In the genomic region with DNA sequence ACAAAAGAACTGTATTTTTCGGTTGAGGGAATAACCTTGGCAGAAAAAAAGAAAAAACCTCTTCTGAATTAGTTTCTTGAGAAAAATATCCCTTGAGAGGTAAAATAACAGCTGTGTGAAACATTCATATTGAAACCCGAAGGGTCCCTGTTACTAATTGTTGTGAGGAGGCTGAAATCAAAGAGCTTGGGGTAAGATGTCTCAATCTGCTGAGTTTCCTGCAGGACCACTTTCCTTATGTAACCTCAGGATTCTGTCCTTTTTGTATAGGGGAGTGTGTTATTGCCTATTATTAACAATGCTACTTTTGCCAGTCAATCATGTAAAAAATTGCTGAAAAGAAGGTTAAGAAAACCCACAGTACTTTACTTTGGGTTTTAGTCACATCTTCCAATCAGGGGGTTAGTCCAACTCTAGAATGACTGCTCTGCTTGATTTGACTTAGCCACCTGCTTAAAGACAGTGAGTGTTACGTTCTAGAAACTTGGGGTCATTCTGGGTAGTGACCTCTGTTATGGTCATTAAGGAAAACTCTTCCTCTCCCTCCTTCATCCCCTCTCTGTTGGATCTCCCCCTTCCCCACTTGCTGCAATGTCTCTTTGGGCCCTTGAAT, we compare ENCODE assay signal across 30 cellular contexts.
DNase-seq lines count a peak whose midpoint lies in the region; ATAC-seq and TF ChIP-seq lines count a peak whose summit lies in the region.
"Had no signal": no experiment of that assay in that cellular context is flagged by ENCODE, and none has a peak within 500 bp of the region (broad histone marks: within the 10 kb centered on the region; RNA-seq: fewer than 3 reads in every experiment).

No MANE protein-coding gene starts in this region.

- DNase-seq in NCI-H510A (lab: John Stamatoyannopoulos, UW) (no peak), kidney glomerular epithelial cell (lab: John Stamatoyannopoulos, UW) (no peak)
- no peak for DNase-seq in stimulated activated CD4-positive, alpha-beta T cell treated with anti-CD3 and anti-CD28 coated beads, Interleukin-12 subunit alpha, Interleukin-12 subunit beta, amount 100 ng/mL, for 4 hours
- no peak for DNase-seq in CD8-positive, alpha-beta T cell
- DNase-seq: activated CD4-positive, alpha-beta memory T cell treated with anti-CD3 and anti-CD28 coated beads, Interleukin-2, amount 10 ng/mL, durations not matched to agents 7 days and 5 days; activated CD4-positive, alpha-beta T cell treated with anti-CD3 and anti-CD28 coated beads for 1 hour; activated CD8-positive, alpha-beta memory T cell treated with anti-CD3 and anti-CD28 coated beads, Interleukin-2, amount 50 U/mL, for 4 hours; activated naive CD4-positive, alpha-beta T cell; caudate nucleus; DMS79; effector memory CD4-positive, alpha-beta T cell; GDM1; left lung; NCI-H1436; NCI-H345; NCI-H748 treated with DMSO at 0.1 percent for 48 hours; pancreas; retina; SHP77 treated with DMSO at 0.1 percent for 48 hours; stimulated activated naive CD8-positive, alpha-beta T cell treated with anti-CD3 and anti-CD28 coated beads, Interleukin-15, Interleukin-2, amounts not matched to agents 100 U/mL and 50 U/mL, for 24 hours; testis had no signal

- POLR2A ChIA-PET in CD8-positive, alpha-beta T cell (lab: Charles Lee): no interaction called here

- H3K36me3 ChIP-seq in KMS-11 (ENCODE audit: insufficient read depth): no peaks in the 10 kb centered on the region
- H3K36me3 ChIP-seq in CD8-positive, alpha-beta T cell (ENCODE audit: insufficient read depth, low read length): no peaks in the 10 kb centered on the region
- H3K36me3 ChIP-seq: left lung, pancreas had no signal

- no peak overlapping the region for H3K4me3 Mint-ChIP-seq in CD8-positive, alpha-beta T cell
- H3K4me3 Mint-ChIP-seq: activated CD4-positive, alpha-beta memory T cell treated with anti-CD3 and anti-CD28 coated beads, Interleukin-2, amount 10 ng/mL, durations not matched to agents 7 days and 5 days; CD14-positive monocyte; neural crest cell; T-helper 2 cell treated with Interferon-gamma antibody and Interleukin-4, amounts not matched to agents 5 μg/mL and 100 μg/mL, for 36 hours had no signal

- peak; percentile 59 for ATAC-seq in GM18861 (IDR thresholded peaks at IDR 0.05; ENCODE audit: unreplicated experiment)
- peak; percentile 87 for ATAC-seq in GM19463 (IDR thresholded peaks at IDR 0.05; ENCODE audit: unreplicated experiment)
- ATAC-seq in HG02884 (IDR thresholded peaks at IDR 0.05; ENCODE audit: unreplicated experiment): peak; percentile 95
- no peak for ATAC-seq in CD8-positive, alpha-beta T cell
- ATAC-seq: left lung; pancreas; stimulated activated naive CD8-positive, alpha-beta T cell treated with anti-CD3 and anti-CD28 coated beads, Interleukin-15, Interleukin-2, amounts not matched to agents 100 U/mL and 50 U/mL, for 24 hours had no signal

- H3K9me3 ChIP-seq in CD8-positive, alpha-beta T cell (ENCODE audit: low read length): no peaks in the 10 kb centered on the region
- H3K9me3 ChIP-seq: pancreas, testis had no signal

- H3K9me3 Mint-ChIP-seq in CD8-positive, alpha-beta T cell: no peaks in the 10 kb centered on the region
- H3K9me3 Mint-ChIP-seq: activated CD4-positive, alpha-beta memory T cell treated with anti-CD3 and anti-CD28 coated beads, Interleukin-2, amount 10 ng/mL, durations not matched to agents 7 days and 5 days; neural crest cell; T-helper 2 cell treated with Interferon-gamma antibody and Interleukin-4, amounts not matched to agents 5 μg/mL and 100 μg/mL, for 36 hours had no signal

- H4K20me1 ChIP-seq in KMS-11 (ENCODE audit: insufficient read depth): no peaks in the 10 kb centered on the region

- H3K27me3 Mint-ChIP-seq in CD8-positive, alpha-beta T cell (ENCODE audit: low read depth): peaks cover 4% of the 10 kb centered on the region
- H3K27me3 Mint-ChIP-seq: activated CD4-positive, alpha-beta memory T cell treated with anti-CD3 and anti-CD28 coated beads, Interleukin-2, amount 10 ng/mL, durations not matched to agents 7 days and 5 days had no signal

- 0 out of 2 replicates have a peak overlapping the region, but pooled peaks have one; percentile 9 for H3K4me2 ChIP-seq in KMS-11

- CTCF ChIA-PET in CD8-positive, alpha-beta T cell (lab: Charles Lee): no interaction called here

- no peak overlapping the region for H3K9ac ChIP-seq in KMS-11

- no peaks in the 10 kb centered on the region for H3K36me3 Mint-ChIP-seq in CD8-positive, alpha-beta T cell
- H3K36me3 Mint-ChIP-seq: CD14-positive monocyte had no signal

- H2AFZ ChIP-seq in KMS-11 (ENCODE audit: low read depth): no peak overlapping the region

- no peaks in the 10 kb centered on the region for H3K27me3 ChIP-seq in KMS-11 (ENCODE audit: insufficient read depth, low read depth)
- H3K27me3 ChIP-seq in CD8-positive, alpha-beta T cell (ENCODE audit: insufficient read depth, low read length): no peaks in the 10 kb centered on the region
- H3K27me3 ChIP-seq: left lung, pancreas, testis had no signal

- peaks cover 5% of the 10 kb centered on the region for H3K4me1 ChIP-seq in KMS-11 (ENCODE audit: low read depth, poor library complexity, severe bottlenecking)
- H3K4me1 ChIP-seq in CD8-positive, alpha-beta T cell (ENCODE audit: insufficient read depth, low read length): no peaks in the 10 kb centered on the region
- H3K4me1 ChIP-seq: left lung, pancreas, testis had no signal

- intact Hi-C loops in CD8-positive, alpha-beta T cell (cut with DNase I, micrococcal nuclease): no loop called here

- H3K4me3 ChIP-seq in KMS-11 (IDR thresholded peaks at IDR 0.05; ENCODE audit: insufficient read depth, low read depth, low read length): no peak overlapping the region
- H3K4me3 ChIP-seq in CD8-positive, alpha-beta T cell (ENCODE audit: low read depth, low read length): no peak overlapping the region
- H3K4me3 ChIP-seq: coronary artery, left lung, pancreas, skin epidermis, testis had no signal

- no peaks in the 10 kb centered on the region for H3K4me1 Mint-ChIP-seq in CD8-positive, alpha-beta T cell (ENCODE audit: low read depth)
- H3K4me1 Mint-ChIP-seq: activated CD4-positive, alpha-beta memory T cell treated with anti-CD3 and anti-CD28 coated beads, Interleukin-2, amount 10 ng/mL, durations not matched to agents 7 days and 5 days; CD14-positive monocyte; neural crest cell had no signal

- H3K27ac Mint-ChIP-seq in CD8-positive, alpha-beta T cell: no peak overlapping the region
- H3K27ac Mint-ChIP-seq: activated CD4-positive, alpha-beta memory T cell treated with anti-CD3 and anti-CD28 coated beads, Interleukin-2, amount 10 ng/mL, durations not matched to agents 7 days and 5 days; CD14-positive monocyte; T-helper 2 cell treated with Interferon-gamma antibody and Interleukin-4, amounts not matched to agents 5 μg/mL and 100 μg/mL, for 36 hours had no signal

- no peak for TF ChIP-seq CTCF in KMS-11 (conservative IDR thresholded peaks at IDR 0.05; ENCODE audit: low read depth, low read length)
- no peak for TF ChIP-seq CTCF in CD8-positive, alpha-beta T cell (IDR thresholded peaks at IDR 0.05)

- no peak overlapping the region for H3K27ac ChIP-seq in KMS-11
- no peak overlapping the region for H3K27ac ChIP-seq in CD8-positive, alpha-beta T cell (ENCODE audit: low read depth, low read length)
- H3K27ac ChIP-seq: coronary artery, left lung, pancreas, skin epidermis, testis had no signal

- no peaks in the 10 kb centered on the region for H3K79me2 ChIP-seq in KMS-11 (ENCODE audit: insufficient read depth, low read depth)
